Comparison of ENCODE assay signal across 19 cellular contexts in the genomic region with DNA sequence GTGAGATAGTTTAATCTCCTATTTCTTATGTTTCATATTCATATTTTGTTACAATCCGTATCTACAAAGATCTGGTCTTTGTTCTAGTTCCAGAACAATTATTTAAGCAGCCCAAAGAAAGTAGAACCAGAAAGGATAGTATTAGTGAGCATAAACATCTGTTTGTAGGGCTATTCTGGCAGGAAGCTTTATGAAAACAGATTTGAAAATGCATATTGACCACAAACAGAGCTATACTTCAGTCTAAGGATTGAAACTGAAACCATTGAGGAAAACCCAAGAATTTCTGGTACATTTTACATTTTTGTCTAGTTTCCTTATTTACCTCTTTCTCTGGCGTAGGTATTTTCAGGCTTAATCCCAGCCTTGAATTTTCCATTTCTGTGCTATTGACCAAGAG.
"Had no signal": no experiment of that assay in that cellular context is flagged by ENCODE, and none has a peak within 500 bp of the region (broad histone marks: within the 10 kb centered on the region; RNA-seq: fewer than 3 reads in every experiment).

No MANE protein-coding gene starts in this region.

- H3K36me3 Mint-ChIP-seq: activated naive CD4-positive, alpha-beta T cell treated with anti-CD3 and anti-CD28 coated beads, Interleukin-2, amount 50 U/mL, for 24 hours; natural killer cell had no signal

- H3K36me3 ChIP-seq: esophagus muscularis mucosa, left lung, suprapubic skin, tibial nerve had no signal

- H3K9me3 ChIP-seq: esophagus muscularis mucosa, left lung, suprapubic skin had no signal

- H3K4me1 Mint-ChIP-seq: activated CD4-positive, alpha-beta memory T cell treated with anti-CD3 and anti-CD28 coated beads, Interleukin-2, amount 10 ng/mL, durations not matched to agents 7 days and 5 days; activated CD4-positive, alpha-beta T cell treated with anti-CD3 and anti-CD28 coated beads, Interleukin-2, amount 10 ng/mL, durations not matched to agents 7 days and 5 days; activated naive CD4-positive, alpha-beta T cell treated with anti-CD3 and anti-CD28 coated beads, Interleukin-2, amount 50 U/mL, for 24 hours; activated naive CD8-positive, alpha-beta T cell treated with anti-CD3 and anti-CD28 coated beads, Interleukin-2, amount 50 U/mL, for 24 hours; natural killer cell had no signal

- H3K27ac ChIP-seq: esophagus muscularis mucosa, left lung, suprapubic skin, tibial nerve had no signal

- DNase-seq: activated CD4-positive, alpha-beta memory T cell treated with anti-CD3 and anti-CD28 coated beads, Interleukin-2, amount 10 ng/mL, durations not matched to agents 7 days and 5 days; activated CD4-positive, alpha-beta T cell treated with anti-CD3 and anti-CD28 coated beads for 1 hour; activated CD4-positive, alpha-beta T cell treated with anti-CD3 and anti-CD28 coated beads, Interleukin-2, amount 10 ng/mL, durations not matched to agents 7 days and 5 days; activated naive CD8-positive, alpha-beta T cell treated with anti-CD3 and anti-CD28 coated beads, Interleukin-2, amount 50 U/mL, for 24 hours; activated T-cell treated with anti-CD3 and anti-CD28 coated beads, Interleukin-2, amount 50 U/mL, for 4 hours; amygdala; caudate nucleus; cortex of kidney; left lung; natural killer cell; posterior cingulate gyrus; right cardiac atrium; stimulated activated naive CD4-positive, alpha-beta T cell had no signal

- H3K4me3 ChIP-seq: esophagus muscularis mucosa, left lung, lung, suprapubic skin, tibial nerve had no signal

- H3K27ac Mint-ChIP-seq: activated CD4-positive, alpha-beta memory T cell treated with anti-CD3 and anti-CD28 coated beads, Interleukin-2, amount 10 ng/mL, durations not matched to agents 7 days and 5 days; activated CD4-positive, alpha-beta T cell treated with anti-CD3 and anti-CD28 coated beads, Interleukin-2, amount 10 ng/mL, durations not matched to agents 7 days and 5 days; activated naive CD4-positive, alpha-beta T cell treated with anti-CD3 and anti-CD28 coated beads, Interleukin-2, amount 50 U/mL, for 24 hours; activated naive CD8-positive, alpha-beta T cell treated with anti-CD3 and anti-CD28 coated beads, Interleukin-2, amount 50 U/mL, for 24 hours; activated T-helper 2 cell treated with anti-CD3 and anti-CD28 coated beads, Interferon-gamma antibody, Interleukin-2, Interleukin-4, amounts not matched to agents 10 μg/mL and 5 μg/mL and 100 μg/mL, durations not matched to agents 14 hours and 24 hours and 36 hours; natural killer cell had no signal

- H3K4me1 ChIP-seq: esophagus muscularis mucosa, suprapubic skin, tibial nerve had no signal

- ATAC-seq: activated naive CD8-positive, alpha-beta T cell treated with anti-CD3 and anti-CD28 coated beads, Interleukin-2, amount 50 U/mL, for 24 hours; activated T-cell treated with anti-CD3 and anti-CD28 coated beads, Interleukin-2, amount 50 U/mL, for 4 hours; natural killer cell; right cardiac atrium had no signal

- H3K4me3 Mint-ChIP-seq: activated CD4-positive, alpha-beta memory T cell treated with anti-CD3 and anti-CD28 coated beads, Interleukin-2, amount 10 ng/mL, durations not matched to agents 7 days and 5 days; activated CD4-positive, alpha-beta T cell treated with anti-CD3 and anti-CD28 coated beads, Interleukin-2, amount 10 ng/mL, durations not matched to agents 7 days and 5 days; activated naive CD4-positive, alpha-beta T cell treated with anti-CD3 and anti-CD28 coated beads, Interleukin-2, amount 50 U/mL, for 24 hours; activated naive CD8-positive, alpha-beta T cell treated with anti-CD3 and anti-CD28 coated beads, Interleukin-2, amount 50 U/mL, for 24 hours; activated T-cell treated with anti-CD3 and anti-CD28 coated beads, Interleukin-2, amount 50 U/mL, for 4 hours; natural killer cell had no signal

- H3K9me3 Mint-ChIP-seq: activated CD4-positive, alpha-beta memory T cell treated with anti-CD3 and anti-CD28 coated beads, Interleukin-2, amount 10 ng/mL, durations not matched to agents 7 days and 5 days; activated CD4-positive, alpha-beta T cell treated with anti-CD3 and anti-CD28 coated beads, Interleukin-2, amount 10 ng/mL, durations not matched to agents 7 days and 5 days; activated naive CD4-positive, alpha-beta T cell treated with anti-CD3 and anti-CD28 coated beads, Interleukin-2, amount 50 U/mL, for 24 hours; activated naive CD8-positive, alpha-beta T cell treated with anti-CD3 and anti-CD28 coated beads, Interleukin-2, amount 50 U/mL, for 24 hours; activated T-cell treated with anti-CD3 and anti-CD28 coated beads, Interleukin-2, amount 50 U/mL, for 4 hours; activated T-helper 2 cell treated with anti-CD3 and anti-CD28 coated beads, Interferon-gamma antibody, Interleukin-2, Interleukin-4, amounts not matched to agents 10 μg/mL and 5 μg/mL and 100 μg/mL, durations not matched to agents 14 hours and 24 hours and 36 hours; natural killer cell had no signal

- H3K27me3 ChIP-seq: esophagus muscularis mucosa, left lung, suprapubic skin, tibial nerve had no signal
